16 cellular contexts compared by ENCODE assay signal in genomic region chr6:11437824-11438459, GRCh38.
DNase-seq lines count a peak whose midpoint lies in the region; ATAC-seq, FAIRE-seq and TF ChIP-seq lines count a peak whose summit lies in the region.
"Had no signal": no experiment of that assay in that cellular context is flagged by ENCODE, and none has a peak within 500 bp of the region (broad histone marks: within the 10 kb centered on the region; RNA-seq: fewer than 3 reads in every experiment).

No MANE protein-coding gene starts in this region.

- no peak for FAIRE-seq in HepG2 (lab: Jason Lieb, UNC)
- FAIRE-seq: G401.6 had no signal

- H3K4me1 ChIP-seq in heart left ventricle, result peaks cover 0 to 48% (median 15%) of the 10 kb centered on the region in 12 donors
- peaks cover 12 to 35% of the 10 kb centered on the region in 2 donors for H3K4me1 ChIP-seq in ascending aorta
- peaks cover 51% of the 10 kb centered on the region for H3K4me1 ChIP-seq in HepG2 (ENCODE audit: insufficient read depth, low read length)
- peaks cover 17 to 49% of the 10 kb centered on the region in 2 donors for H3K4me1 ChIP-seq in thyroid gland

- H3K4me2 ChIP-seq in HepG2 (ENCODE audit: low read depth, low read length), result no peak overlapping the region

- no TSS peak for BruUV-seq in HepG2 (replicated peaks; lab: Mats Ljungman, UMichigan)

- TF ChIP-seq POLR2A in heart left ventricle (IDR thresholded peaks at IDR 0.05) (no peak), HepG2 (IDR thresholded peaks at IDR 0.05; ENCODE audit: insufficient read depth in 1 of 2, low read depth in 2 of 2, low read length in 2 of 2) (no peak), thyroid gland (IDR thresholded peaks at IDR 0.05) (no peak)

- no peaks in the 10 kb centered on the region for H4K20me1 ChIP-seq in HepG2 (ENCODE audit: insufficient read depth, low read length)

- intact Hi-C loops in heart left ventricle (cut with DNase I) (loop anchor here in 1 of 10 donors (5.0 kb wide), 1 partner anchor 206 kb away; the partner anchor contains the start of gene NEDD9), Right ventricle myocardium superior (cut with DNase I) (no loop called here), ascending aorta (cut with DNase I) (loop anchor here (5.0 kb wide), 1 partner anchor 59 kb away; no protein-coding TSS in a partner anchor), HepG2 (cut with micrococcal nuclease; ENCODE audit: unreplicated experiment) (no loop called here), thyroid gland (cut with DNase I) (no loop called here)

- H2AFZ ChIP-seq in HepG2 (ENCODE audit: low read length), result no peak overlapping the region

- H3K36me3 ChIP-seq in heart left ventricle, result no peaks in the 10 kb centered on the region
- no peaks in the 10 kb centered on the region for H3K36me3 ChIP-seq in ascending aorta
- no peaks in the 10 kb centered on the region for H3K36me3 ChIP-seq in HepG2 (replicated peaks in 1 of 2; ENCODE audit: control insufficient read depth in 1 of 2, insufficient read depth in 2 of 2, low read length in 2 of 2)
- no peaks in the 10 kb centered on the region for H3K36me3 ChIP-seq in thyroid gland
- H3K36me3 ChIP-seq: ovary had no signal

- TF ChIP-seq CTCF in heart left ventricle (IDR thresholded peaks at IDR 0.05) (no peak), ascending aorta (IDR thresholded peaks at IDR 0.05) (no peak), HepG2 (CRISPR knock-in tag; IDR thresholded peaks at IDR 0.05) (no peak), thyroid gland (IDR thresholded peaks at IDR 0.05) (no peak)

- H3K4me3 ChIP-seq in heart left ventricle (no peak overlapping the region), ascending aorta (no peak overlapping the region), HepG2 (replicated peaks in 1 of 3; ENCODE audit: insufficient read depth in 1 of 3, low read depth in 2 of 3, low read length in 3 of 3) (no peak overlapping the region), thyroid gland (replicated peaks in 1 of 3) (no peak overlapping the region)
- H3K4me3 ChIP-seq: ovary had no signal

- no peaks in the 10 kb centered on the region for H3K27me3 ChIP-seq in heart left ventricle
- no peaks in the 10 kb centered on the region for H3K27me3 ChIP-seq in ascending aorta
- H3K27me3 ChIP-seq in HepG2 (ENCODE audit: control insufficient read depth in 1 of 2, insufficient read depth in 2 of 2, low read length in 2 of 2), result no peaks in the 10 kb centered on the region
- H3K27me3 ChIP-seq in thyroid gland, result no peaks in the 10 kb centered on the region
- H3K27me3 ChIP-seq: ovary had no signal

- POLR2A ChIA-PET in HepG2 (lab: Yijun Ruan, JAX), result no interaction called here

- WGBS in heart left ventricle, 4 donors, result 47 to 65% (median 54%) methylated on average over 6 of the region's 6 CpGs
- WGBS in HepG2 (ENCODE audit: low lambda C conversion rate), result 92% methylated on average over 6 of the region's 6 CpGs
- 54 to 64% methylated on average over 6 of the region's 6 CpGs for WGBS in thyroid gland, 2 donors

- H3K27ac ChIP-seq in heart left ventricle (peak overlapping the region in 10 of 12 donors; percentile 1 to 68 (median 44)), ascending aorta (peak overlapping the region; percentile 30 to 42), HepG2 (ENCODE audit: extremely low read length, insufficient read depth, low read length) (no peak overlapping the region), thyroid gland (peak overlapping the region; percentile 20 to 62 (median 53)), caudate nucleus (ENCODE audit: low read depth, low read length) (no peak overlapping the region)
- H3K27ac ChIP-seq: ovary had no signal

- ATAC-seq in heart left ventricle, result peak in 3 of 4 donors; percentile 63 to 72 (median 69)
- no peak for ATAC-seq in Right ventricle myocardium superior (ENCODE audit: poor library complexity)
- ATAC-seq in HepG2, result no peak

- in situ Hi-C loops in HepG2 (cut with HindIII; ENCODE audit: extremely low pct_ligation_motif_present, low pct_unique_long_range_greater_than_20kb), result no loop called here

- DNase-seq in heart left ventricle (no peak), Right ventricle myocardium superior (no peak), ascending aorta (ENCODE audit: low spot score in 2 of 2) (no peak), HepG2 (ENCODE audit: low spot score) (no peak), thyroid gland (no peak), middle frontal gyrus (ENCODE audit: extremely low spot score, low spot score) (no peak), NCI-H2029 treated with DMSO at 0.1 percent for 48 hours (lab: John Stamatoyannopoulos, UW) (no peak), caudate nucleus (lab: John Stamatoyannopoulos, UW) (no peak)
- DNase-seq: ACHN; activated gamma-delta T cell; NCI-H1436; OCI-M1; ovary; stimulated activated CD4-positive, alpha-beta T cell treated with anti-CD3 and anti-CD28 coated beads, Interleukin-12 subunit alpha, Interleukin-12 subunit beta, amount 100 ng/mL, for 4 hours; substantia nigra had no signal

- no peak for TF ChIP-seq EP300 in HepG2 (IDR thresholded peaks at IDR 0.05; ENCODE audit: low read depth in 2 of 2, low read length in 2 of 2)
- no peak for TF ChIP-seq EP300 in HepG2 (CRISPR knock-in tag; IDR thresholded peaks at IDR 0.05; ENCODE audit: borderline replicate concordance)

- CTCF ChIA-PET in HepG2 (lab: Yijun Ruan, JAX; ENCODE audit: low intra/inter-chr PET ratio, low total read pairs), result no interaction called here

- no peak for TF ChIP-seq RAD21 in HepG2 (CRISPR knock-in tag; IDR thresholded peaks at IDR 0.05)

- no peaks in the 10 kb centered on the region for H3K9me3 ChIP-seq in heart left ventricle
- H3K9me3 ChIP-seq in ascending aorta, result no peaks in the 10 kb centered on the region
- no peaks in the 10 kb centered on the region for H3K9me3 ChIP-seq in HepG2 (ENCODE audit: low read length)
- H3K9me3 ChIP-seq in thyroid gland, result no peaks in the 10 kb centered on the region
- H3K9me3 ChIP-seq: ovary had no signal

- no peak overlapping the region for H3K9ac ChIP-seq in HepG2 (ENCODE audit: insufficient read depth, low read depth, low read length)

- H3K79me2 ChIP-seq in HepG2 (ENCODE audit: insufficient read depth, low read length), result no peaks in the 10 kb centered on the region

TF ChIP-seq in HepG2, 621 proteins besides CTCF, POLR2A, EP300 and RAD21:
- 0 out of 2 replicates have a peak, but pooled peaks have one; percentile 39 for TF ChIP-seq ZNF556 (CRISPR knock-in tag; IDR thresholded peaks at IDR 0.05; ENCODE audit: borderline replicate concordance)
- no peak for TF ChIP-seq CEBPB (IDR thresholded peaks at IDR 0.05; ENCODE audit: borderline replicate concordance, low read depth, low read length)
- no peak for TF ChIP-seq HDAC2 (CRISPR knock-in tag; IDR thresholded peaks at IDR 0.05)
- no peak for TF ChIP-seq ZNF343 (CRISPR knock-in tag; IDR thresholded peaks at IDR 0.05)
- TF ChIP-seq ATF7 (IDR thresholded peaks at IDR 0.05), result no peak
- 0 out of 2 replicates have a peak, but pooled peaks have one; percentile 37 for TF ChIP-seq ATF7 (CRISPR knock-in tag; IDR thresholded peaks at IDR 0.05)

Comparison
In these comparisons a context has a peak if more than half of its experiments do, and no peak if none do; other contexts are left out.
1. ATAC-seq: peak in heart left ventricle (3 of 4); none in Right ventricle myocardium superior (single experiment) and HepG2 (single experiment).
2. H3K27ac ChIP-seq: peak in heart left ventricle (10 of 12), ascending aorta (2 of 2) and thyroid gland (3 of 3); none in HepG2 (single experiment) and caudate nucleus (single experiment).